Comparison of ENCODE assay signal across 1 cellular context in genomic region chr12:2561367-2561766, GRCh38.
TF ChIP-seq lines count a peak whose summit lies in the region.

No MANE protein-coding gene starts in this region.

TF ChIP-seq in H1, 55 proteins besides CTCF, POLR2A, EP300 and RAD21:
- no peak for TF ChIP-seq GABPA (IDR thresholded peaks at IDR 0.05; ENCODE audit: borderline replicate concordance, insufficient read depth, low read length)
- TF ChIP-seq KDM4A (IDR thresholded peaks at IDR 0.05; ENCODE audit: low read depth, low read length, severe bottlenecking) = no peak
- TF ChIP-seq SIN3A (conservative IDR thresholded peaks at IDR 0.05 in 1 of 2, IDR thresholded peaks at IDR 0.05 in 1 of 2; ENCODE audit: low read depth in 1 of 2, low read length in 2 of 2) = no peak
- no peak for TF ChIP-seq CBX5 (IDR thresholded peaks at IDR 0.05; ENCODE audit: low read depth, low read length)
- TF ChIP-seq RFX5 (IDR thresholded peaks at IDR 0.05; ENCODE audit: borderline replicate concordance, low read depth, low read length) = no peak
- TF ChIP-seq CHD2 (IDR thresholded peaks at IDR 0.05; ENCODE audit: low read length) = no peak
- no peak for TF ChIP-seq POLR2AphosphoS5 (IDR thresholded peaks at IDR 0.05; ENCODE audit: low read depth, low read length)
- no peak for TF ChIP-seq YY1 (IDR thresholded peaks at IDR 0.05; ENCODE audit: low read depth, low read length)
- TF ChIP-seq CHD1 (IDR thresholded peaks at IDR 0.05; ENCODE audit: low read depth, low read length) = no peak
- no peak for TF ChIP-seq POU5F1 (IDR thresholded peaks at IDR 0.05; ENCODE audit: low read depth, low read length)
- no peak for TF ChIP-seq SP2 (IDR thresholded peaks at IDR 0.05; ENCODE audit: low read length)
- no peak for TF ChIP-seq ZNF274 (IDR thresholded peaks at IDR 0.05; ENCODE audit: borderline replicate concordance, extremely low read depth, low read length)
- no peak for TF ChIP-seq NRF1 (IDR thresholded peaks at IDR 0.05; ENCODE audit: low read depth, low read length)
- TF ChIP-seq SIX5 (IDR thresholded peaks at IDR 0.05; ENCODE audit: low read depth, low read length) = no peak
- no peak for TF ChIP-seq CEBPB (IDR thresholded peaks at IDR 0.05; ENCODE audit: low read depth, low read length)
- TF ChIP-seq ATF2 (IDR thresholded peaks at IDR 0.05; ENCODE audit: low read length) = no peak
- TF ChIP-seq JUN (IDR thresholded peaks at IDR 0.05; ENCODE audit: low read depth, low read length) = no peak
- TF ChIP-seq HDAC6 (IDR thresholded peaks at IDR 0.05; ENCODE audit: low read depth, low read length) = no peak
